Comparison of ENCODE assay signal across 30 cellular contexts in the genomic region with DNA sequence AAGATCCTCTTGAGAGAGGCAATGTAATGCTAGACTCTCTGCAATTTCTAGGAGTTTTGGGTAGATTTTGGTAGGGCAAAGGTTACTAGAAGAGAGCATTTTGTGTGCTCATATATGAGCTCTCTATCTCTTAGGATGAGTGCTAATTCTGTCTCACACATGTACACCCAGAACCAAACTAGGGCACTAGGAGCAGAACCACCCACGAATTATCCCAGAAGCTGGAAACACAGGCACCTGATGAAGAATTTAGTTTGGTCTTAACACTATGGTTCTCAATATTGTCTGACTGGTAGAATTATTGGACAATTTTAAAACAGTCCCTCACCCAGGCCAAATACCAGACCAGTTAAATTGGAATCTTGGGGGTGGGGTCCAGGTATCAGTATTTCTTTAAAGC.
"Had no signal": no experiment of that assay in that cellular context is flagged by ENCODE, and none has a peak within 500 bp of the region (broad histone marks: within the 10 kb centered on the region; RNA-seq: fewer than 3 reads in every experiment).

No MANE protein-coding gene starts in this region.

- H3K9me3 ChIP-seq: ascending aorta had no signal

- H3K27me3 ChIP-seq: ascending aorta, cardiac muscle cell had no signal

- DNase-seq: activated CD4-positive, alpha-beta memory T cell treated with anti-CD3 and anti-CD28 coated beads, Interleukin-2, amount 10 ng/mL, durations not matched to agents 7 days and 5 days; activated CD4-positive, alpha-beta T cell treated with anti-CD3 and anti-CD28 coated beads for 1 hour; activated CD4-positive, alpha-beta T cell treated with anti-CD3 and anti-CD28 coated beads for 36 hours; activated CD4-positive, alpha-beta T cell treated with anti-CD3 and anti-CD28 coated beads for 48 hours; activated CD4-positive, alpha-beta T cell treated with anti-CD3 and anti-CD28 coated beads, Interleukin-2, amount 10 ng/mL, durations not matched to agents 7 days and 5 days; activated CD4-positive, alpha-beta T cell treated with anti-CD3 and anti-CD28 coated beads, Interleukin-2, amount 50 U/mL, for 48 hours; activated CD4-positive, CD25-positive, alpha-beta regulatory T cell; activated CD8-positive, alpha-beta memory T cell treated with anti-CD3 and anti-CD28 coated beads for 24 hours; activated CD8-positive, alpha-beta memory T cell treated with anti-CD3 and anti-CD28 coated beads, Interleukin-2, amount 10 ng/mL, durations not matched to agents 7 days and 5 days; activated CD8-positive, alpha-beta memory T cell treated with anti-CD3 and anti-CD28 coated beads, Interleukin-2, amount 50 U/mL, for 48 hours; activated CD8-positive, alpha-beta T cell treated with anti-CD3 and anti-CD28 coated beads, Interleukin-2, amount 10 ng/mL, durations not matched to agents 7 days and 5 days; activated effector memory CD4-positive, alpha-beta T cell treated with Interleukin-2 at 50 U/mL for 16 hours; activated gamma-delta T cell; activated naive CD4-positive, alpha-beta T cell treated with anti-CD3 and anti-CD28 coated beads, Interleukin-2, amount 10 ng/mL, durations not matched to agents 7 days and 5 days; activated naive CD4-positive, alpha-beta T cell treated with Interleukin-2 at 50 U/mL for 16 hours; activated naive CD8-positive, alpha-beta T cell treated with anti-CD3 and anti-CD28 coated beads, Interleukin-2, amount 10 ng/mL, durations not matched to agents 7 days and 5 days; activated naive CD8-positive, alpha-beta T cell treated with anti-CD3 and anti-CD28 coated beads, Interleukin-2, amount 50 U/mL, for 24 hours; activated T-cell treated with anti-CD3 and anti-CD28 coated beads, Interleukin-2, amount 50 U/mL, for 24 hours; activated T-cell treated with anti-CD3 and anti-CD28 coated beads, Interleukin-2, amount 50 U/mL, for 48 hours; amygdala; anterior cingulate cortex; cerebellar nuclear complex; T-helper 1 cell; T-helper 2 cell; T-helper 9 cell had no signal

- H3K27ac ChIP-seq: ascending aorta, cardiac muscle cell, VCaP had no signal

- ATAC-seq: activated CD4-positive, alpha-beta T cell treated with anti-CD3 and anti-CD28 coated beads for 36 hours; activated CD4-positive, CD25-positive, alpha-beta regulatory T cell treated with anti-CD3 and anti-CD28 coated beads, Interleukin-2, amount 50 U/mL, for 24 hours; activated CD8-positive, alpha-beta memory T cell treated with anti-CD3 and anti-CD28 coated beads, Interleukin-2, amount 10 ng/mL, durations not matched to agents 7 days and 5 days; activated CD8-positive, alpha-beta T cell treated with anti-CD3 and anti-CD28 coated beads, Interleukin-2, amount 10 ng/mL, durations not matched to agents 7 days and 5 days; activated naive CD8-positive, alpha-beta T cell treated with anti-CD3 and anti-CD28 coated beads, Interleukin-2, amount 50 U/mL, for 24 hours; WTC11 had no signal

- H3K36me3 ChIP-seq: cardiac muscle cell had no signal

- H3K4me1 ChIP-seq: ascending aorta had no signal

- H3K4me3 ChIP-seq: ascending aorta, cardiac muscle cell had no signal
